In the genomic region with DNA sequence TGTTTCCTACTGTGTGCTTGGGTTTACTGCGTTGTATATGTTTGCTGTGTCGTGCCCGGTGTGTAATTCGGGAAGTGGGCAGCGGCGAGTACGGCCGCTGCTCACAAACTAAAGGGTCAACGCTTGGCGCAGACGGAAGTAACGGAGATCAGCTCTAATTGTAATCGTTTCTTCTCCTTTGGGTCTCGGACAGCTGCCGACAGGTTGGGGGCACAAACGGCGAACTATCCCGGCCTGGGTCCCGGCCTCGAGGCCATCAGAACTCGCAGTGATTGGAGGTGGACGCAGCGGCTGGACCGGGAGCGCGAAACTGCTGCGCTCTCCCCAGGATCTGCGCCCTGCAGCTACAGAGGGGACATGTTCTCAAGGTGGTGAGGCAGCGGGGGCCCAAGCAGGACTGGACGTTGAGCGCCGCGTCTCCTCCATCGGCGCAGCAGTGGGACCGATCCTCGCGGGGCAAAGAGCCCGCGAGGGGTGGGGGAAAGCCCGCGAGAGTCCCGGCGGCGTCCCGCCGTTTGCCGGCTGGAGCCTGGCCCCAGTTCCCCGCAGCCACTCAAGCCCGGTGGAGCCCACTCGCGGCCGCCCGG, we compare ENCODE assay signal across 11 cellular contexts. TPM values are rescaled to one million over a fixed set of nuclear protein-coding genes. Genes with fewer than 3 reads are reported as not detected.
A peak's percentile ranks its signal among the peaks of the same experiment; 100 is the strongest.
DNase-seq lines count a peak whose midpoint lies in the region; ATAC-seq, FAIRE-seq and TF ChIP-seq lines count a peak whose summit lies in the region.
"Had no signal": no experiment of that assay in that cellular context is flagged by ENCODE, and none has a peak within 500 bp of the region (broad histone marks: within the 10 kb centered on the region; RNA-seq: fewer than 3 reads in every experiment).

No MANE protein-coding gene starts in this region.

- H3K9ac ChIP-seq in duodenal mucosa (ENCODE audit: low read depth in 1 of 2, low read length in 2 of 2) = no peak overlapping the region

- peak; percentile 13 for ATAC-seq in Right ventricle myocardium inferior
- ATAC-seq in left ventricle myocardium superior = no peak
- no peak for ATAC-seq in upper lobe of right lung
- no peak for ATAC-seq in HG03095 (IDR thresholded peaks at IDR 0.05; ENCODE audit: unreplicated experiment)

- H3K4me3 ChIP-seq in duodenal mucosa (ENCODE audit: low read depth in 1 of 2, low read length in 2 of 2) = peak overlapping the region; percentile 50 to 56
- peak overlapping the region; percentile 26 to 79 for H3K4me3 ChIP-seq in muscle layer of duodenum (ENCODE audit: low read depth in 1 of 2, low read length in 2 of 2)
- peak overlapping the region; percentile 48 for H3K4me3 ChIP-seq in upper lobe of right lung

- peaks cover 7 to 50% of the 10 kb centered on the region in 2 donors for H3K27me3 ChIP-seq in duodenal mucosa (ENCODE audit: control insufficient read depth in 1 of 2, insufficient read depth in 2 of 2, low read length in 2 of 2)
- H3K27me3 ChIP-seq in muscle layer of duodenum (ENCODE audit: low read depth, low read length) = peaks cover 18% of the 10 kb centered on the region
- peaks cover 43% of the 10 kb centered on the region for H3K27me3 ChIP-seq in upper lobe of right lung

- intact Hi-C loops in Right ventricle myocardium inferior (cut with DNase I) (no loop called here), left ventricle myocardium superior (cut with micrococcal nuclease) (no loop called here), upper lobe of right lung (cut with DNase I) (no loop called here)

- DNase-seq in Right ventricle myocardium inferior (ENCODE audit: missing footprints) = no peak
- DNase-seq in left ventricle myocardium superior = no peak
- DNase-seq in upper lobe of right lung = no peak
- no peak for DNase-seq in GM12892 (ENCODE audit: insufficient read length)
- DNase-seq in HT-29 (ENCODE audit: low spot score) = no peak

- H3K4me1 ChIP-seq in duodenal mucosa (ENCODE audit: control insufficient read depth in 1 of 2, insufficient read depth in 2 of 2, low read length in 2 of 2) (no peaks in the 10 kb centered on the region), muscle layer of duodenum (ENCODE audit: control insufficient read depth in 1 of 2, insufficient read depth in 2 of 2, low read length in 2 of 2) (peaks cover 0 to 20% of the 10 kb centered on the region in 2 donors), upper lobe of right lung (peaks cover 5% of the 10 kb centered on the region)

- H3K36me3 ChIP-seq in duodenal mucosa (ENCODE audit: control insufficient read depth in 1 of 2, insufficient read depth in 2 of 2, low read length in 2 of 2) (no peaks in the 10 kb centered on the region), muscle layer of duodenum (ENCODE audit: control insufficient read depth in 1 of 2, insufficient read depth in 2 of 2, low read length in 2 of 2) (no peaks in the 10 kb centered on the region), upper lobe of right lung (no peaks in the 10 kb centered on the region)

- no peak overlapping the region for H3K27ac ChIP-seq in duodenal mucosa (ENCODE audit: low read depth, low read length)
- H3K27ac ChIP-seq in muscle layer of duodenum (ENCODE audit: low read length) = no peak overlapping the region
- H3K27ac ChIP-seq in upper lobe of right lung = no peak overlapping the region
- H3K27ac ChIP-seq: C4-2B had no signal

- no peaks in the 10 kb centered on the region for H3K9me3 ChIP-seq in duodenal mucosa (ENCODE audit: control insufficient read depth in 1 of 2, low read length in 2 of 2)
- no peaks in the 10 kb centered on the region for H3K9me3 ChIP-seq in muscle layer of duodenum (ENCODE audit: control insufficient read depth in 1 of 2, low read length in 2 of 2)
- no peaks in the 10 kb centered on the region for H3K9me3 ChIP-seq in upper lobe of right lung

- no peak for TF ChIP-seq POLR2A in GM12892 (IDR thresholded peaks at IDR 0.05; ENCODE audit: low read depth, low read length)

- TF ChIP-seq CTCF in upper lobe of right lung (IDR thresholded peaks at IDR 0.05) = no peak

- no peak for FAIRE-seq in GM12892 (lab: Jason Lieb, UNC)

RNA-seq across cellular contexts. Expression of a gene that starts 0.5 kb away (rescaled TPM):
- total RNA-seq in Right ventricle myocardium inferior (not detected), left ventricle myocardium superior (not detected), upper lobe of right lung (not detected)
- not detected for polyA plus RNA-seq in GM12892 (2012; ENCODE audit: missing spikeins)
- total RNA-seq in HT-29 (2014; rRNA removed; shearing (Covaris generic)) = not detected in 2 replicates
- total RNA-seq: subcutaneous adipose tissue; T-helper 1 cell treated with Interleukin-12 subunit alpha and Interleukin-12 subunit beta and Interleukin-4 antibody, amounts not matched to agents 30 ng/mL and 1 ng/mL, for 36 hours had no signal
